8 cellular contexts compared by ENCODE assay signal in the genomic region with DNA sequence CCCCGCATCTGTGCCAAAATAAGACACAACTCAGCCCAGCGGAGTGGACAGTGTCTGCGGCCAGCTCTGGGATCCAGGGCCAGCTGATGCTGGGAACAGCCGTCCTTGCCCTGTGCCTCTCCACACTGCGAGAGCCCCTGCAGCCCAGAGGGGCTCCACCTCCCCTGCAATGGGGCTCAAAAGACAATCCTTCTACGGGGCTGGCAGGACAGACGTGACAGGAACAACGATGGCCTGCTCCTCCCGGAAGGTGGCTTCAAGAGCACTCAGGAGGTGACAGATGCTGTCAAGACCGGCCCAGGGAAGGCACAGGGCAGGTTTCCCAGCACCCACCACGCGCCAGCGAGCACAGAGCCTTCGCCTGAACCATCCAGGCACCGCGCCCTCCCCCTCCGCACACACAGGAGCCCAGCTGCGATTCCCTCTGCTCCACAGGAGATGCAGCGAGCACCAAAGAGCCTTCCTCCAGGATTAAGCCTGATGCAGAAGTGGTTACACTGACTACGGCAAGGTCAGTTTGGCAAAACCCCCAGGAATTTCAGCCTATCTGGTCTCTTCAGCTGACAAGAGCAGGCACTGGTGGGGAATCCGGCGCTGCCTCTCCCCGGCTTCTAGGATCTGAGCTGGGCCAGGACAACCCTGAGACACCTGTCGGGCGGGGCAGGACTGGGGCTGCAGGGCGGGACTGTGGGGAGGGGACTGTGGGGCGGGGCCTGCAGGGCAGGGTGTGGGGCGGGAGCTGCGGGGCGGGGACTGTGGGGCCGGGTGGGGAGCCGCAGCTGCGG.
DNase-seq lines count a peak whose midpoint lies in the region; ATAC-seq, FAIRE-seq and TF ChIP-seq lines count a peak whose summit lies in the region.

No MANE protein-coding gene starts in this region.

- peaks cover 2% of the 10 kb centered on the region; the same call in 1 of the 2 replicates for H3K36me3 ChIP-seq in Caco-2 (ENCODE audit: control insufficient read depth, insufficient read depth, low read length)
- peaks cover 10 to 40% of the 10 kb centered on the region in 2 experiments for H3K36me3 ChIP-seq in HepG2 (replicated peaks in 1 of 2; ENCODE audit: control insufficient read depth in 1 of 2, insufficient read depth in 2 of 2, low read length in 2 of 2)
- peaks cover 0 to 4% (median 0%) of the 10 kb centered on the region in 4 donors for H3K36me3 ChIP-seq in upper lobe of left lung

- H4K20me1 ChIP-seq in HepG2 (ENCODE audit: insufficient read depth, low read length) = peaks cover 78% of the 10 kb centered on the region

- 85% methylated on average over 24 of the region's 33 CpGs for WGBS in HepG2 (ENCODE audit: low lambda C conversion rate)
- WGBS in upper lobe of left lung, 2 donors = 63 to 64% methylated on average over 18 to 28 of the region's 33 CpGs

- no peak for TF ChIP-seq POLR2A in HepG2 (IDR thresholded peaks at IDR 0.05; ENCODE audit: insufficient read depth in 1 of 2, low read depth in 2 of 2, low read length in 2 of 2)
- no peak for TF ChIP-seq POLR2A in upper lobe of left lung (IDR thresholded peaks at IDR 0.05)

- H3K27me3 Mint-ChIP-seq in Caco-2 (ENCODE audit: insufficient read depth, unreplicated experiment) = no peaks in the 10 kb centered on the region
- no peaks in the 10 kb centered on the region for H3K27me3 Mint-ChIP-seq in brain

- H3K27ac Mint-ChIP-seq in Caco-2 (ENCODE audit: unreplicated experiment) (peak overlapping the region; percentile 19), brain (peak overlapping the region in 4 of 5 experiments; percentile 46 to 94 (median 82))

- no peaks in the 10 kb centered on the region for H3K9me3 Mint-ChIP-seq in Caco-2 (ENCODE audit: unreplicated experiment)
- peaks cover 0 to 2% (median 0%) of the 10 kb centered on the region in 5 experiments for H3K9me3 Mint-ChIP-seq in brain

- no peaks in the 10 kb centered on the region for H3K9me3 ChIP-seq in Caco-2
- no peaks in the 10 kb centered on the region for H3K9me3 ChIP-seq in HepG2 (ENCODE audit: low read length)
- no peaks in the 10 kb centered on the region for H3K9me3 ChIP-seq in upper lobe of left lung

- peaks cover 96% of the 10 kb centered on the region for H3K79me2 ChIP-seq in HepG2 (ENCODE audit: insufficient read depth, low read length)

- ATAC-seq in HepG2 (peak; percentile 23), upper lobe of left lung (ENCODE audit: low FRiP score in 2 of 2) (peak in 1 of 2 donors; percentile 2), HG03159 (IDR thresholded peaks at IDR 0.05; ENCODE audit: unreplicated experiment) (no peak)

- TF ChIP-seq CTCF in Caco-2 (IDR thresholded peaks at IDR 0.05; ENCODE audit: insufficient read depth in 1 of 2, low read depth in 1 of 2, low read length in 1 of 2, severe bottlenecking in 1 of 2, unreplicated experiment in 1 of 2) = no peak
- no peak for TF ChIP-seq CTCF in brain (conservative IDR thresholded peaks at IDR 0.05)
- TF ChIP-seq CTCF in HepG2 (CRISPR knock-in tag; IDR thresholded peaks at IDR 0.05) = no peak
- no peak for TF ChIP-seq CTCF in upper lobe of left lung (IDR thresholded peaks at IDR 0.05)

- FAIRE-seq in HepG2 (lab: Jason Lieb, UNC) = no peak

- POLR2A ChIA-PET in Caco-2 (lab: Charles Lee) (no interaction called here), HepG2 (lab: Yijun Ruan, JAX) (no interaction called here)

- no peaks in the 10 kb centered on the region for H3K27me3 ChIP-seq in Caco-2 (replicated peaks; ENCODE audit: control insufficient read depth, insufficient read depth, low read length)
- no peaks in the 10 kb centered on the region for H3K27me3 ChIP-seq in HepG2 (ENCODE audit: control insufficient read depth in 1 of 2, insufficient read depth in 2 of 2, low read length in 2 of 2)
- no peaks in the 10 kb centered on the region for H3K27me3 ChIP-seq in upper lobe of left lung

- H3K27ac ChIP-seq in HepG2 (ENCODE audit: extremely low read length, insufficient read depth, low read length) (peak overlapping the region; percentile 30), upper lobe of left lung (peak overlapping the region; percentile 25 to 71 (median 49))

- intact Hi-C loops in Caco-2 (cut with micrococcal nuclease; ENCODE audit: unreplicated experiment) = no loop called here
- intact Hi-C loops in HepG2 (cut with micrococcal nuclease; ENCODE audit: unreplicated experiment) = no loop called here

- H2AFZ ChIP-seq in HepG2 (ENCODE audit: low read length) = no peak overlapping the region

- H3K4me2 ChIP-seq in HepG2 (ENCODE audit: low read depth, low read length) = peak overlapping the region; percentile 37; the same call in 1 of the 2 replicates

- in situ Hi-C loops in HepG2 (cut with HindIII; ENCODE audit: extremely low pct_ligation_motif_present, low pct_unique_long_range_greater_than_20kb) = loop anchor here (10.0 kb wide), 1 partner anchor 56 kb away; no protein-coding TSS in a partner anchor

- DNase-seq in Caco-2 (peak; percentile 50 to 70), NCI-H1694 treated with DMSO at 0.1 percent for 48 hours (lab: John Stamatoyannopoulos, UW) (peak; percentile 64), HepG2 (ENCODE audit: low spot score) (no peak), upper lobe of left lung (peak; percentile 53 to 77)
- no peak for DNase-seq in activated effector memory CD4-positive, alpha-beta T cell treated with Interleukin-2 at 50 U/mL for 16 hours
- no peak for DNase-seq in activated T-cell treated with anti-CD3 and anti-CD28 coated beads, Interleukin-2, amount 50 U/mL, for 1 hour

- H3K4me3 Mint-ChIP-seq in Caco-2 (ENCODE audit: unreplicated experiment) (peak overlapping the region; percentile 40), brain (peak overlapping the region in 1 of 5 experiments; percentile 22)

- CTCF ChIA-PET in Caco-2 (lab: Charles Lee) (interaction anchor here (0.6 to 1.5 kb wide), 3 partner anchors 174 to 812 kb away, joined by 3 to 4 read pairs (median 3); partner anchors contain the start of gene SPG7), HepG2 (lab: Yijun Ruan, JAX; ENCODE audit: low intra/inter-chr PET ratio, low total read pairs) (no interaction called here)

- H3K36me3 Mint-ChIP-seq in Caco-2 (ENCODE audit: insufficient read depth, unreplicated experiment) = peaks cover 94% of the 10 kb centered on the region
- peaks cover 18% of the 10 kb centered on the region for H3K36me3 Mint-ChIP-seq in brain

- TF ChIP-seq EP300 in HepG2 (IDR thresholded peaks at IDR 0.05; ENCODE audit: low read depth in 2 of 2, low read length in 2 of 2) (no peak), HepG2 (CRISPR knock-in tag; IDR thresholded peaks at IDR 0.05; ENCODE audit: borderline replicate concordance) (no peak), upper lobe of left lung (IDR thresholded peaks at IDR 0.05) (no peak)

- H3K4me1 ChIP-seq in Caco-2 (peaks cover 50% of the 10 kb centered on the region), HepG2 (ENCODE audit: insufficient read depth, low read length) (peaks cover 73% of the 10 kb centered on the region), upper lobe of left lung (peaks cover 87 to 100% (median 88%) of the 10 kb centered on the region in 4 donors)

- no peak overlapping the region for H3K9ac ChIP-seq in HepG2 (ENCODE audit: insufficient read depth, low read depth, low read length)

- no peak for TF ChIP-seq RAD21 in HepG2 (CRISPR knock-in tag; IDR thresholded peaks at IDR 0.05)

- no peak overlapping the region for H3K4me3 ChIP-seq in Caco-2 (ENCODE audit: low read depth, low read length)
- H3K4me3 ChIP-seq in HepG2 (replicated peaks in 1 of 3; ENCODE audit: insufficient read depth in 1 of 3, low read depth in 2 of 3, low read length in 3 of 3) = peak overlapping the region in 1 of 3 experiments; percentile 1; a peak in 1 of 6 replicates
- peak overlapping the region in 1 of 4 donors; percentile 9 for H3K4me3 ChIP-seq in upper lobe of left lung

- peaks cover 53% of the 10 kb centered on the region for H3K4me1 Mint-ChIP-seq in Caco-2 (ENCODE audit: low read depth, unreplicated experiment)
- peaks cover 92% of the 10 kb centered on the region for H3K4me1 Mint-ChIP-seq in brain

- BruUV-seq in Caco-2 (replicated peaks; lab: Mats Ljungman, UMichigan) (no TSS peak), HepG2 (replicated peaks; lab: Mats Ljungman, UMichigan) (no TSS peak)

TF ChIP-seq in HepG2, 621 proteins besides CTCF, POLR2A, EP300 and RAD21 (continues in another document):
- TF ChIP-seq FOXC1 (CRISPR knock-in tag; IDR thresholded peaks at IDR 0.05; ENCODE audit: borderline replicate concordance) (0 out of 2 replicates have a peak, but pooled peaks have one; percentile 31), IKZF4 (CRISPR knock-in tag; IDR thresholded peaks at IDR 0.05; ENCODE audit: borderline replicate concordance, low read depth, not compliant biosample characterization) (peak; percentile 51), ZBTB10 (CRISPR knock-in tag; IDR thresholded peaks at IDR 0.05; ENCODE audit: borderline replicate concordance) (no peak)

Comparison
In these comparisons a context has a peak if more than half of its experiments do, and no peak if none do; other contexts are left out.
1. DNase-seq: peak in Caco-2 (2 of 2), NCI-H1694 treated with DMSO at 0.1 percent for 48 hours (single experiment) and upper lobe of left lung (2 of 2); none in HepG2 (single experiment), activated effector memory CD4-positive, alpha-beta T cell treated with Interleukin-2 at 50 U/mL for 16 hours (single experiment) and activated T-cell treated with anti-CD3 and anti-CD28 coated beads, Interleukin-2, amount 50 U/mL, for 1 hour (single experiment).